In the genomic region with DNA sequence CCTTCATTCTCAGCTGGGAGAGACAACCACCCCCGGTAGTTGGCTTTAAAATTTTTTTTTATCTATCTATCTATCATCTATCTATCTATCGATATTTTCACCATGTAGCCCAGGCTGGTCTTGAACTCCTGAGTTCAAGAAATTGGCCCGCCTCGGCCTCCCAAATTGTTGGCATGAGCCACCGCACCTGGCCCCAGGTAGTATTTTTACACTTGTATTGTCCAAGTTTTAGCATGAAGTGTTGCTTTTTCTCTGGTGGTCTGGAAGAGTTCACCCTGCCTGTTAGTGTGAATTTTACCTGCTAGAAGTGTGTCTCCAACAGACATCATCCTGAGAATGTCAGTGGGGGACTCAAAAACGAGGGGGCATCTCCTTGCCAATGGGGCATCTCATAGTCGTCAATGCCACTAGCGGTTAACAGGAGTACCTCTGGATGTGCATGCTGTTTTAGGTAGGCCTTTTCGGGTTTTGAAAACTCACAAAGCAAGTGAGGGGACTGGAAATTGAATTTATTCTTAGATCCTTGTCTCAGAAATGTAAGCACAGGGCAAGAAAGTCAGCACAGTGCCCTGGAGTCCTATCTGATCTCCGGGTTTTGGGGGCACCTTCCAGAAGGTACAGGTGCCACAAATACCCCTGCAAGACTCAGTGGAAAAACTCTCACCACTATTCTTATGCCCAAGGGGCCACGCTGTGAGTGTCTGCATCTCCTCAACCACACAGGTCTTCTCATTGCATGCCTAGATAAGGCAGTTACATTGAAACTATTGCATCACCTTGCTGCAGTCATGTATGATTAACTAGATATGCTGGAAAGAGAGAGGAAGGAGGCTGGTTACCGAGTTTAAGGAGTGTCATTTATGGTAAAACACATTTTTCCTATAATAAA, we compare ENCODE assay signal across 1 cellular context.
TF ChIP-seq lines count a peak whose summit lies in the region.

No MANE protein-coding gene starts in this region.

TF ChIP-seq in IMR-90, 13 proteins besides CTCF, POLR2A, EP300 and RAD21 (continued from another document):
- no peak for TF ChIP-seq ELK1 (IDR thresholded peaks at IDR 0.05; ENCODE audit: borderline replicate concordance, low read depth, low read length)
- no peak for TF ChIP-seq RFX5 (IDR thresholded peaks at IDR 0.05; ENCODE audit: low read depth, low read length)
- peak; percentile 95 for TF ChIP-seq CEBPB (IDR thresholded peaks at IDR 0.05; ENCODE audit: low read depth, low read length)
- TF ChIP-seq MAZ (IDR thresholded peaks at IDR 0.05; ENCODE audit: borderline replicate concordance, low read depth, low read length), result no peak
- TF ChIP-seq BHLHE40 (IDR thresholded peaks at IDR 0.05; ENCODE audit: low read depth, low read length), result no peak
- TF ChIP-seq CHD1 (IDR thresholded peaks at IDR 0.05; ENCODE audit: low read depth, low read length), result no peak
